19 cellular contexts compared by ENCODE assay signal in the genomic region with DNA sequence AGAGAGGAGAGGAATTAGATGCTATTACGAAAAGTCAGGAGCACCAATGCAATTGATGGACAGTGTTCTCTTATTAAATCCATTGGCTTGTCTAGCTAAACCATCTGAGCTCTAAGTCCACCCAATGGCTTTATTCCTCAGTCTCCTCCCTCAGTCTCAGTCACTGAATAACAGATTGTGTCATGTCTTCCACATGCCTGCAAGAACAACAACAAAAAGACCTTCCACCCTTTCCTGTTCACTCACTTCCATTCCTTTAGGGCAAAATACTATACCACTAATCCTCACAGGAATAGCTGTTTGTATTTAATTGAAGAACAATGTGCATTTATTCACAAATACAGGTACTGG.
DNase-seq lines count a peak whose midpoint lies in the region; ATAC-seq and TF ChIP-seq lines count a peak whose summit lies in the region.
"Had no signal": no experiment of that assay in that cellular context is flagged by ENCODE, and none has a peak within 500 bp of the region (broad histone marks: within the 10 kb centered on the region; RNA-seq: fewer than 3 reads in every experiment).

No MANE protein-coding gene starts in this region.

- no peak overlapping the region for H2BK120ac ChIP-seq in trophoblast cell (ENCODE audit: insufficient read depth, low read length, poor library complexity)

- ATAC-seq in foreskin keratinocyte (peak; percentile 19), HG03460 (IDR thresholded peaks at IDR 0.05; ENCODE audit: unreplicated experiment) (no peak), GM21723 (IDR thresholded peaks at IDR 0.05; ENCODE audit: unreplicated experiment) (no peak)
- peak; percentile 33 for ATAC-seq in stimulated activated naive CD8-positive, alpha-beta T cell treated with anti-CD3 and anti-CD28 coated beads, Interleukin-15, amount 100 ng/mL, for 72 hours
- ATAC-seq: CD8-positive, alpha-beta T cell had no signal

- intact Hi-C loops in mammary epithelial cell (cut with micrococcal nuclease) (no loop called here), breast epithelium (cut with DNase I; ENCODE audit: low total_unique reads) (no loop called here)

- no peaks in the 10 kb centered on the region for H3K27me3 Mint-ChIP-seq in stimulated activated naive CD8-positive, alpha-beta T cell treated with anti-CD3 and anti-CD28 coated beads, Interleukin-15, amount 100 ng/mL, for 72 hours

- peak overlapping the region; percentile 34 to 74 for H3K4me3 Mint-ChIP-seq in stimulated activated naive CD8-positive, alpha-beta T cell treated with anti-CD3 and anti-CD28 coated beads, Interleukin-15, amount 100 ng/mL, for 72 hours
- H3K4me3 Mint-ChIP-seq: CD8-positive, alpha-beta T cell; H9 had no signal

- H3K4me3 ChIP-seq in mammary epithelial cell (replicated peaks in 1 of 3; ENCODE audit: insufficient read depth in 1 of 3, low read depth in 2 of 3, low read length in 3 of 3) (no peak overlapping the region), breast epithelium (no peak overlapping the region), OCI-LY3 (ENCODE audit: low read length) (peak overlapping the region; percentile 22), trophoblast cell (ENCODE audit: low read depth, low read length) (no peak overlapping the region)
- H3K4me3 ChIP-seq: BLaER1, Peyer's patch, SJSA1 had no signal

- 100% methylated on average over 1 of the region's 1 CpG for WGBS in mammary epithelial cell (ENCODE audit: low coverage, missing lambda C conversion rate)
- no CpG with 5 or more reads among the region's 1 CpG for WGBS in trophoblast cell (ENCODE audit: extremely low coverage, insufficient coverage, insufficient read length)

- no peak overlapping the region for H4K12ac ChIP-seq in trophoblast cell (ENCODE audit: low read depth, low read length)

- H3K9me3 ChIP-seq in mammary epithelial cell (replicated peaks; ENCODE audit: insufficient read depth, low read length) (no peaks in the 10 kb centered on the region), breast epithelium (no peaks in the 10 kb centered on the region), OCI-LY3 (ENCODE audit: insufficient read depth, low read length) (no peaks in the 10 kb centered on the region), trophoblast cell (ENCODE audit: insufficient read depth, low read depth, low read length) (no peaks in the 10 kb centered on the region)
- H3K9me3 ChIP-seq: BLaER1, Peyer's patch, SJSA1 had no signal

- peaks cover 31% of the 10 kb centered on the region for H3K4me1 Mint-ChIP-seq in stimulated activated naive CD8-positive, alpha-beta T cell treated with anti-CD3 and anti-CD28 coated beads, Interleukin-15, amount 100 ng/mL, for 72 hours

- no peak overlapping the region for H2BK5ac ChIP-seq in trophoblast cell (ENCODE audit: low read depth, low read length, poor library complexity)

- H4K8ac ChIP-seq in trophoblast cell (ENCODE audit: low read depth, low read length): no peak overlapping the region

- H3K36me3 ChIP-seq in mammary epithelial cell (ENCODE audit: insufficient read depth, low read length) (no peaks in the 10 kb centered on the region), breast epithelium (no peaks in the 10 kb centered on the region), OCI-LY3 (replicated peaks; ENCODE audit: low read depth, low read length) (peaks cover 7% of the 10 kb centered on the region), trophoblast cell (ENCODE audit: control insufficient read depth in 1 of 2, insufficient read depth in 2 of 2, low read length in 2 of 2) (no peaks in the 10 kb centered on the region)
- H3K36me3 ChIP-seq: BLaER1, Peyer's patch, SJSA1 had no signal

- no TSS peak for BruUV-seq in mammary epithelial cell (replicated peaks; lab: Mats Ljungman, UMichigan)

- H3K4me1 ChIP-seq in mammary epithelial cell (ENCODE audit: insufficient read depth, low read length) (peaks cover 9% of the 10 kb centered on the region), breast epithelium (no peaks in the 10 kb centered on the region), OCI-LY3 (ENCODE audit: low read length) (peaks cover 33% of the 10 kb centered on the region), foreskin keratinocyte (peaks cover 24% of the 10 kb centered on the region), trophoblast cell (ENCODE audit: control insufficient read depth in 1 of 2, insufficient read depth in 2 of 2, low read length in 2 of 2) (no peaks in the 10 kb centered on the region)
- H3K4me1 ChIP-seq: Peyer's patch, SJSA1 had no signal

- no peak overlapping the region for H3K18ac ChIP-seq in trophoblast cell (ENCODE audit: low read length)

- H3K27me3 ChIP-seq in mammary epithelial cell (ENCODE audit: insufficient read depth, low read length) (no peaks in the 10 kb centered on the region), breast epithelium (no peaks in the 10 kb centered on the region), OCI-LY3 (ENCODE audit: low read depth, low read length) (no peaks in the 10 kb centered on the region), foreskin keratinocyte (no peaks in the 10 kb centered on the region), trophoblast cell (ENCODE audit: insufficient read depth, low read length) (no peaks in the 10 kb centered on the region)
- H3K27me3 ChIP-seq: BLaER1, Peyer's patch had no signal

- H3K14ac ChIP-seq in trophoblast cell (ENCODE audit: low read length): no peak overlapping the region

- H4K20me1 ChIP-seq in mammary epithelial cell (ENCODE audit: insufficient read depth, low read length) (no peaks in the 10 kb centered on the region), OCI-LY3 (ENCODE audit: insufficient read depth, low read length) (peaks cover 14% of the 10 kb centered on the region)
- H4K20me1 ChIP-seq: BLaER1 had no signal

- H3K27ac ChIP-seq in mammary epithelial cell (ENCODE audit: insufficient read depth, low read depth, low read length): no peak overlapping the region
- H3K27ac ChIP-seq in breast epithelium: no peak overlapping the region
- peak overlapping the region; percentile 38 for H3K27ac ChIP-seq in OCI-LY3 (ENCODE audit: low read length)
- no peak overlapping the region for H3K27ac ChIP-seq in foreskin keratinocyte
- no peak overlapping the region for H3K27ac ChIP-seq in trophoblast cell (ENCODE audit: low read depth, low read length)
- H3K27ac ChIP-seq: BLaER1, Peyer's patch, SJSA1 had no signal

- H3K4me2 ChIP-seq in mammary epithelial cell (ENCODE audit: insufficient read depth, low read depth, low read length) (peak overlapping the region; percentile 33), OCI-LY3 (ENCODE audit: low read length) (peak overlapping the region; percentile 58), trophoblast cell (ENCODE audit: low read length) (no peak overlapping the region)

- in situ Hi-C loops in mammary epithelial cell (cut with MboI; ENCODE audit: low sequenced_read_pairs in 2 of 2): no loop called here

- H3K23ac ChIP-seq in trophoblast cell (ENCODE audit: low read length): no peak overlapping the region

- no peak overlapping the region for H2BK12ac ChIP-seq in trophoblast cell (ENCODE audit: low read length)

- dilution Hi-C loops in mammary epithelial cell (cut with HindIII; ENCODE audit: low sequenced_read_pairs): no loop called here

- H3K79me1 ChIP-seq in trophoblast cell (ENCODE audit: low read length): no peaks in the 10 kb centered on the region

- no peak overlapping the region for H2AK5ac ChIP-seq in trophoblast cell (ENCODE audit: low read length)

- H3K9ac ChIP-seq in mammary epithelial cell (ENCODE audit: insufficient read depth, low read length): no peak overlapping the region
- peak overlapping the region; percentile 18; the same call in 1 of the 2 replicates for H3K9ac ChIP-seq in OCI-LY3 (ENCODE audit: low read length)
- no peak overlapping the region for H3K9ac ChIP-seq in trophoblast cell (ENCODE audit: low read length)
- H3K9ac ChIP-seq: BLaER1 had no signal

- H3K27ac Mint-ChIP-seq in stimulated activated naive CD8-positive, alpha-beta T cell treated with anti-CD3 and anti-CD28 coated beads, Interleukin-15, amount 100 ng/mL, for 72 hours: no peak overlapping the region
- H3K27ac Mint-ChIP-seq: CD8-positive, alpha-beta T cell; H9 had no signal

- no peaks in the 10 kb centered on the region for H3K79me2 ChIP-seq in mammary epithelial cell (ENCODE audit: insufficient read depth, low read length)
- peaks cover 81% of the 10 kb centered on the region for H3K79me2 ChIP-seq in OCI-LY3 (ENCODE audit: low read length)
- H3K79me2 ChIP-seq in trophoblast cell (ENCODE audit: control insufficient read depth, insufficient read depth, low read length, poor library complexity): no peaks in the 10 kb centered on the region

- H3K9me3 Mint-ChIP-seq in stimulated activated naive CD8-positive, alpha-beta T cell treated with anti-CD3 and anti-CD28 coated beads, Interleukin-15, amount 100 ng/mL, for 72 hours: peaks cover 0 to 6% of the 10 kb centered on the region in 2 donors
- H3K9me3 Mint-ChIP-seq: CD8-positive, alpha-beta T cell; H9 had no signal

- H3K4ac ChIP-seq in trophoblast cell (ENCODE audit: low read depth, low read length): no peak overlapping the region

- DNase-seq in mammary epithelial cell (peak; percentile 43), breast epithelium (ENCODE audit: low spot score in 2 of 2) (no peak), foreskin keratinocyte (peak in 1 of 2 donors; percentile 57), trophoblast cell (no peak)
- no peak for DNase-seq in stimulated activated naive CD8-positive, alpha-beta T cell treated with anti-CD3 and anti-CD28 coated beads, Interleukin-15, amount 100 ng/mL, for 72 hours
- DNase-seq: CD8-positive, alpha-beta T cell; H9; NCI-H1092 treated with DMSO at 0.1 percent for 48 hours; NCI-H146; NCI-H2029 treated with DMSO at 0.1 percent for 48 hours; NCI-H2171; NCI-H446; NCI-H526 treated with DMSO at 0.1 percent for 48 hours; Peyer's patch had no signal

- H2AFZ ChIP-seq in mammary epithelial cell (ENCODE audit: low read depth, low read length) (peak overlapping the region; percentile 51), OCI-LY3 (ENCODE audit: low read depth, low read length) (no peak overlapping the region), trophoblast cell (ENCODE audit: insufficient read depth, low read length, poor library complexity) (no peak overlapping the region)

- H4K91ac ChIP-seq in trophoblast cell (ENCODE audit: low read depth, low read length): no peak overlapping the region

- TF ChIP-seq CTCF in mammary epithelial cell (conservative IDR thresholded peaks at IDR 0.05 in 1 of 2, IDR thresholded peaks at IDR 0.05 in 1 of 2; ENCODE audit: extremely low read depth in 1 of 2, insufficient read depth in 1 of 2, low read depth in 1 of 2, low read length in 2 of 2) (no peak), breast epithelium (IDR thresholded peaks at IDR 0.05) (no peak), OCI-LY3 (IDR thresholded peaks at IDR 0.05; ENCODE audit: low read depth, low read length) (no peak), foreskin keratinocyte (conservative IDR thresholded peaks at IDR 0.05) (no peak)

- CTCF ChIA-PET in mammary epithelial cell (lab: Charles Lee; ENCODE audit: low non-redundant PET): no interaction called here

- TF ChIP-seq POLR2A in breast epithelium (IDR thresholded peaks at IDR 0.05): no peak

Comparison
In these comparisons a context has a peak if more than half of its experiments do, and no peak if none do; other contexts are left out.
1. ATAC-seq: peak in foreskin keratinocyte (single experiment) and stimulated activated naive CD8-positive, alpha-beta T cell treated with anti-CD3 and anti-CD28 coated beads, Interleukin-15, amount 100 ng/mL, for 72 hours (single experiment); none in HG03460 (single experiment) and GM21723 (single experiment).